Comparison of ENCODE assay signal across 8 cellular contexts in genomic region chr4:122152699-122153328, GRCh38. TPM values are rescaled to one million over a fixed set of nuclear protein-coding genes. Genes with fewer than 3 reads are reported as not detected.
DNase-seq lines count a peak whose midpoint lies in the region; ATAC-seq and TF ChIP-seq lines count a peak whose summit lies in the region.

No MANE protein-coding gene starts in this region.

- TF ChIP-seq CTCF in AG09309 (IDR thresholded peaks at IDR 0.05; ENCODE audit: control insufficient read depth, insufficient read depth, low read depth, low read length, missing control alignments) (no peak), osteoblast (IDR thresholded peaks at IDR 0.05; ENCODE audit: extremely low read depth, low read depth, low read length) (no peak)

- peaks cover 12% of the 10 kb centered on the region for H3K4me1 ChIP-seq in osteoblast (ENCODE audit: insufficient read depth, low read length)

- H3K36me3 Mint-ChIP-seq in activated naive CD8-positive, alpha-beta T cell: peaks cover 8% of the 10 kb centered on the region

- no peaks in the 10 kb centered on the region for H3K9me3 Mint-ChIP-seq in activated naive CD8-positive, alpha-beta T cell (ENCODE audit: low read depth)

- peaks cover 6% of the 10 kb centered on the region for H4K20me1 ChIP-seq in osteoblast (ENCODE audit: insufficient read depth, low read length)

- H3K79me2 ChIP-seq in osteoblast (ENCODE audit: insufficient read depth, low read length): peaks cover 48% of the 10 kb centered on the region

- H3K27ac ChIP-seq in osteoblast (ENCODE audit: low read depth, low read length): peak overlapping the region; percentile 82

- H3K27ac Mint-ChIP-seq in activated naive CD8-positive, alpha-beta T cell: peak overlapping the region; percentile 18

- H3K9me3 ChIP-seq in osteoblast (ENCODE audit: low read depth, low read length): no peaks in the 10 kb centered on the region

- H3K4me1 Mint-ChIP-seq in activated naive CD8-positive, alpha-beta T cell (ENCODE audit: low read depth): peaks cover 65% of the 10 kb centered on the region

- no peak for DNase-seq in AG09309 (ENCODE audit: low read depth)
- DNase-seq in NOMO-1 treated with DMSO at 0.1 percent for 48 hours (lab: John Stamatoyannopoulos, UW; ENCODE audit: unreplicated experiment): peak; percentile 15
- peak; percentile 74 for DNase-seq in Right ventricle myocardium inferior (ENCODE audit: missing footprints)
- DNase-seq in osteoblast (ENCODE audit: insufficient read length, low spot score, missing footprints): peak; percentile 89
- no peak for DNase-seq in GOT3 (lab: John Stamatoyannopoulos, UW)

- H3K4me3 ChIP-seq in AG09309 (ENCODE audit: control insufficient read depth, low read depth, low read length) (peak overlapping the region; percentile 98), osteoblast (ENCODE audit: insufficient read depth, low read length) (peak overlapping the region; percentile 91)

- no peaks in the 10 kb centered on the region for H3K27me3 ChIP-seq in osteoblast (ENCODE audit: insufficient read depth, low read length)

- H3K4me2 ChIP-seq in osteoblast (ENCODE audit: insufficient read depth, low read length): peak overlapping the region; percentile 98

- no peaks in the 10 kb centered on the region for H3K27me3 Mint-ChIP-seq in activated naive CD8-positive, alpha-beta T cell

- no peaks in the 10 kb centered on the region for H3K36me3 ChIP-seq in osteoblast (ENCODE audit: insufficient read depth, low read length)

- peak overlapping the region; percentile 99 for H3K4me3 Mint-ChIP-seq in activated naive CD8-positive, alpha-beta T cell

- peak overlapping the region; percentile 100 for H2AFZ ChIP-seq in osteoblast (ENCODE audit: low read length)

- intact Hi-C loops in Right ventricle myocardium inferior (cut with DNase I): loop anchor here (5.0 kb wide), 2 partner anchors 156 to 201 kb away; partner anchors contain the start of gene TRPC3

- ATAC-seq in GM18867 (IDR thresholded peaks at IDR 0.05; ENCODE audit: unreplicated experiment) (peak; percentile 41), HG03095 (IDR thresholded peaks at IDR 0.05; ENCODE audit: unreplicated experiment) (peak; percentile 44), Right ventricle myocardium inferior (peak; percentile 68)

RNA-seq across cellular contexts. Expression of gene BLTP1, which starts 0.7 kb away (rescaled TPM):
- total RNA-seq in Right ventricle myocardium inferior (28.9 TPM), osteoblast (121 and 136 TPM in 2 replicates)

Comparison
In these comparisons a context has a peak if more than half of its experiments do, and no peak if none do; other contexts are left out.
1. DNase-seq: peak in NOMO-1 treated with DMSO at 0.1 percent for 48 hours (single experiment), Right ventricle myocardium inferior (single experiment) and osteoblast (single experiment); none in AG09309 (single experiment) and GOT3 (single experiment).
2. Peak in every context shown above with its lines, with median percentiles within 50 percentile points of each other: ATAC-seq.